Comparison of ENCODE assay signal across 28 cellular contexts in the genomic region with DNA sequence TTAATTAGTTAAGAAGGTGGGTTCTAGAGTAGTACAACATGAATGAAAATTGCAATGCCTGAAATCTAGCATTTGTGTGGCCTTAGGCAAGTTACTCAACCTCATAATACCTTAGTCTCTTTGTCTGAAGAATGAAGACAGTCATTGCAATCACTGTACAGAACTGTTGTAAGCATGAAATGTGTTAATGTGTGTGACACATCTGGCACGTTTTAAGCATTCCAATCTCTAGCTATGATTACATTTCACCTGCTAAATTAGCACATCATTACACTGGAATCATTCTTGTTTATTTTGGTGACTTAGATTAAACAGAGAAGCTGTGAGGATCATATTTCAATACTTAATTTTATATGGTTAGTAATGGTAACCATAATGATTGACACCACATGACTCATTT.
"Had no signal": no experiment of that assay in that cellular context is flagged by ENCODE, and none has a peak within 500 bp of the region (broad histone marks: within the 10 kb centered on the region; RNA-seq: fewer than 3 reads in every experiment).

No MANE protein-coding gene starts in this region.

- H3K4me3 ChIP-seq: colonic mucosa, esophagus squamous epithelium, gastrocnemius medialis, lung, mucosa of descending colon, pancreas, right lobe of liver, thoracic aorta, tibial nerve, upper lobe of right lung, uterus had no signal

- H3K27ac Mint-ChIP-seq: dendritic cell treated with granulocyte-macrophage colony-stimulating factor and Interleukin-4, amounts not matched to agents 40 ng/mL and 50 ng/mL, for 4 days; endodermal cell; mesothelial cell of epicardium; natural killer cell treated with Interleukin-12 subunit alpha and Interleukin-12 subunit beta and Interleukin-15 and Interleukin-18, amount 100 ng/mL, for 72 hours; stimulated activated naive B cell treated with anti-CD40 and anti-IgM and Interleukin-4, amounts not matched to agents 10 μg/mL and 1 μg/mL and 100 μg/mL, for 72 hours; stimulated activated naive CD8-positive, alpha-beta T cell treated with anti-CD3 and anti-CD28 coated beads, Interleukin-15, Interleukin-2, amounts not matched to agents 100 ng/mL and 50 ng/mL, for 24 hours had no signal

- H3K9me3 Mint-ChIP-seq: dendritic cell treated with granulocyte-macrophage colony-stimulating factor and Interleukin-4, amounts not matched to agents 40 ng/mL and 50 ng/mL, for 4 days; endodermal cell; mesothelial cell of epicardium; neural crest cell had no signal

- H3K36me3 Mint-ChIP-seq: mesothelial cell of epicardium; naive B cell; natural killer cell treated with Interleukin-12 subunit alpha and Interleukin-12 subunit beta and Interleukin-15 and Interleukin-18, amount 100 ng/mL, for 72 hours; stimulated activated naive B cell treated with anti-CD40 and anti-IgM and Interleukin-4, amounts not matched to agents 10 μg/mL and 1 μg/mL and 100 μg/mL, for 72 hours had no signal

- H3K4me1 Mint-ChIP-seq: endodermal cell; mesothelial cell of epicardium; naive B cell; neural crest cell; stimulated activated naive B cell treated with anti-CD40 and anti-IgM and Interleukin-4, amounts not matched to agents 10 μg/mL and 1 μg/mL and 100 μg/mL, for 72 hours had no signal

- H3K27me3 ChIP-seq: colonic mucosa, esophagus squamous epithelium, gastrocnemius medialis, neutrophil, pancreas, right lobe of liver, tibial nerve, upper lobe of right lung, uterus had no signal

- H3K4me3 Mint-ChIP-seq: dendritic cell treated with granulocyte-macrophage colony-stimulating factor and Interleukin-4, amounts not matched to agents 40 ng/mL and 50 ng/mL, for 4 days; endodermal cell; mesothelial cell of epicardium; naive B cell; natural killer cell treated with Interleukin-12 subunit alpha and Interleukin-12 subunit beta and Interleukin-15 and Interleukin-18, amount 100 ng/mL, for 72 hours; neural crest cell; stimulated activated naive B cell treated with anti-CD40 and anti-IgM and Interleukin-4, amounts not matched to agents 10 μg/mL and 1 μg/mL and 100 μg/mL, for 72 hours; stimulated activated naive CD8-positive, alpha-beta T cell treated with anti-CD3 and anti-CD28 coated beads, Interleukin-15, Interleukin-2, amounts not matched to agents 100 ng/mL and 50 ng/mL, for 24 hours had no signal

- H3K27me3 Mint-ChIP-seq: dendritic cell treated with granulocyte-macrophage colony-stimulating factor and Interleukin-4, amounts not matched to agents 40 ng/mL and 50 ng/mL, for 4 days; naive B cell; natural killer cell treated with Interleukin-12 subunit alpha and Interleukin-12 subunit beta and Interleukin-15 and Interleukin-18, amount 100 ng/mL, for 72 hours; stimulated activated naive B cell treated with anti-CD40 and anti-IgM and Interleukin-4, amounts not matched to agents 10 μg/mL and 1 μg/mL and 100 μg/mL, for 72 hours; stimulated activated naive CD8-positive, alpha-beta T cell treated with anti-CD3 and anti-CD28 coated beads, Interleukin-15, Interleukin-2, amounts not matched to agents 100 ng/mL and 50 ng/mL, for 24 hours had no signal

- DNase-seq: colonic mucosa; effector CD8-positive, alpha-beta T cell; endodermal cell; erythroblast; esophagus squamous epithelium; gastrocnemius medialis; head of caudate nucleus; mesenchymal stem cell; mucosa of descending colon; naive B cell; pancreas; right lobe of liver; small intestine; stimulated activated CD4-positive, alpha-beta T cell treated with anti-CD3 and anti-CD28 coated beads, Interleukin-15, amount 100 ng/mL, for 24 hours; stimulated activated CD4-positive, alpha-beta T cell treated with anti-CD3 and anti-CD28 coated beads, Interleukin-2, amount 100 ng/mL, for 48 hours; stimulated activated naive B cell treated with anti-CD40 and anti-IgM and Interleukin-4, amounts not matched to agents 10 μg/mL and 1 μg/mL and 100 μg/mL, for 72 hours; upper lobe of right lung; uterus had no signal

- H3K9me3 ChIP-seq: colonic mucosa, esophagus squamous epithelium, gastrocnemius medialis, mucosa of descending colon, neutrophil, pancreas, right lobe of liver, thoracic aorta, tibial nerve, upper lobe of right lung, uterus had no signal

- H3K36me3 ChIP-seq: colonic mucosa, esophagus squamous epithelium, gastrocnemius medialis, neutrophil, pancreas, right lobe of liver, thoracic aorta, tibial nerve, upper lobe of right lung, uterus had no signal

- H3K4me1 ChIP-seq: colonic mucosa, esophagus squamous epithelium, gastrocnemius medialis, pancreas, right lobe of liver, tibial nerve, upper lobe of right lung, uterus had no signal

- H3K27ac ChIP-seq: colonic mucosa, esophagus squamous epithelium, gastrocnemius medialis, neutrophil, pancreas, right lobe of liver, thoracic aorta, tibial nerve, upper lobe of right lung, uterus had no signal

- ATAC-seq: gastrocnemius medialis; left lobe of liver; mucosa of descending colon; natural killer cell treated with Interleukin-12 subunit alpha and Interleukin-12 subunit beta and Interleukin-15 and Interleukin-18, amount 100 ng/mL, for 72 hours; pancreas; right lobe of liver; stimulated activated naive B cell treated with anti-CD40 and anti-IgM and Interleukin-4, amounts not matched to agents 10 μg/mL and 1 μg/mL and 100 μg/mL, for 72 hours; upper lobe of right lung had no signal
